In genomic region chr2:38460313-38460712, GRCh38 we compare ENCODE assay signal across 29 cellular contexts.
"Had no signal": no experiment of that assay in that cellular context is flagged by ENCODE, and none has a peak within 500 bp of the region (broad histone marks: within the 10 kb centered on the region; RNA-seq: fewer than 3 reads in every experiment).

No MANE protein-coding gene starts in this region.

- H3K27me3 ChIP-seq: esophagus squamous epithelium, heart right ventricle, neutrophil, pancreas, right lobe of liver, suprapubic skin, transverse colon, upper lobe of right lung, uterus had no signal

- H3K36me3 Mint-ChIP-seq: natural killer cell treated with Interleukin-12 subunit alpha and Interleukin-12 subunit beta and Interleukin-15 and Interleukin-18, amount 100 ng/mL, for 72 hours had no signal

- H3K27ac Mint-ChIP-seq: effector memory CD8-positive, alpha-beta T cell; memory B cell; naive B cell; natural killer cell treated with Interleukin-12 subunit alpha and Interleukin-12 subunit beta and Interleukin-15 and Interleukin-18, amount 100 ng/mL, for 72 hours; stimulated activated naive CD8-positive, alpha-beta T cell treated with anti-CD3 and anti-CD28 coated beads, Interleukin-15, amount 100 ng/mL, for 72 hours had no signal

- H3K4me1 Mint-ChIP-seq: memory B cell, naive B cell, neural crest cell had no signal

- H3K4me3 ChIP-seq: esophagus squamous epithelium, heart right ventricle, lower lobe of right lung, pancreas, right lobe of liver, smooth muscle cell, suprapubic skin, transverse colon, upper lobe of right lung, uterus had no signal

- H3K4me1 ChIP-seq: heart right ventricle, lower lobe of right lung, pancreas, right lobe of liver, upper lobe of right lung had no signal

- ATAC-seq: effector memory CD8-positive, alpha-beta T cell; heart right ventricle; left cardiac atrium; left ventricle myocardium superior; lower lobe of right lung; natural killer cell treated with Interleukin-12 subunit alpha and Interleukin-12 subunit beta and Interleukin-15 and Interleukin-18, amount 100 ng/mL, for 72 hours; pancreas; right lobe of liver; stimulated activated naive CD8-positive, alpha-beta T cell treated with anti-CD3 and anti-CD28 coated beads, Interleukin-15, amount 100 ng/mL, for 72 hours; upper lobe of right lung had no signal

- H3K4me2 ChIP-seq: smooth muscle cell had no signal

- H3K36me3 ChIP-seq: esophagus squamous epithelium, heart right ventricle, lower lobe of right lung, neutrophil, pancreas, right lobe of liver, suprapubic skin, transverse colon, upper lobe of right lung, uterus had no signal

- DNase-seq: cortex of kidney; effector memory CD8-positive, alpha-beta T cell; erythroblast; esophagus squamous epithelium; foreskin melanocyte; glutamatergic neuron; heart right ventricle; hippocampal formation; left cardiac atrium; left ventricle myocardium superior; lower lobe of right lung; naive B cell; pancreas; right lobe of liver; stimulated activated CD4-positive, alpha-beta T cell treated with anti-CD3 and anti-CD28 coated beads, Interleukin-12 subunit alpha, Interleukin-12 subunit beta, amount 100 ng/mL, for 4 hours; stimulated activated CD4-positive, alpha-beta T cell treated with anti-CD3 and anti-CD28 coated beads, Interleukin-1b, Interleukin-23, amount 100 ng/mL, for 48 hours; stimulated activated CD4-positive, alpha-beta T cell treated with anti-CD3 and anti-CD28 coated beads, Interleukin-4, amount 100 ng/mL, for 1 hour; stimulated activated CD8-positive, alpha-beta memory T cell treated with anti-CD3 and anti-CD28 coated beads, Interleukin-4, amount 100 ng/mL, for 48 hours; stimulated activated naive CD4-positive, alpha-beta T cell; stimulated activated naive CD8-positive, alpha-beta T cell treated with anti-CD3 and anti-CD28 coated beads, Interleukin-15, amount 100 ng/mL, for 72 hours; transverse colon; upper lobe of right lung; uterus had no signal

- H3K4me3 Mint-ChIP-seq: effector memory CD8-positive, alpha-beta T cell; memory B cell; naive B cell; natural killer cell treated with Interleukin-12 subunit alpha and Interleukin-12 subunit beta and Interleukin-15 and Interleukin-18, amount 100 ng/mL, for 72 hours; neural crest cell; stimulated activated naive CD8-positive, alpha-beta T cell treated with anti-CD3 and anti-CD28 coated beads, Interleukin-15, amount 100 ng/mL, for 72 hours had no signal

- H3K27ac ChIP-seq: heart right ventricle, lower lobe of right lung, neutrophil, pancreas, right lobe of liver, suprapubic skin, transverse colon, upper lobe of right lung, uterus had no signal

- H3K9me3 ChIP-seq: esophagus squamous epithelium, heart right ventricle, lower lobe of right lung, neutrophil, pancreas, right lobe of liver, suprapubic skin, transverse colon, upper lobe of right lung, uterus had no signal

- H3K9me3 Mint-ChIP-seq: effector memory CD8-positive, alpha-beta T cell; memory B cell; naive B cell; natural killer cell treated with Interleukin-12 subunit alpha and Interleukin-12 subunit beta and Interleukin-15 and Interleukin-18, amount 100 ng/mL, for 72 hours; stimulated activated naive CD8-positive, alpha-beta T cell treated with anti-CD3 and anti-CD28 coated beads, Interleukin-15, amount 100 ng/mL, for 72 hours had no signal
